Comparison of ENCODE assay signal across 8 cellular contexts in the genomic region with DNA sequence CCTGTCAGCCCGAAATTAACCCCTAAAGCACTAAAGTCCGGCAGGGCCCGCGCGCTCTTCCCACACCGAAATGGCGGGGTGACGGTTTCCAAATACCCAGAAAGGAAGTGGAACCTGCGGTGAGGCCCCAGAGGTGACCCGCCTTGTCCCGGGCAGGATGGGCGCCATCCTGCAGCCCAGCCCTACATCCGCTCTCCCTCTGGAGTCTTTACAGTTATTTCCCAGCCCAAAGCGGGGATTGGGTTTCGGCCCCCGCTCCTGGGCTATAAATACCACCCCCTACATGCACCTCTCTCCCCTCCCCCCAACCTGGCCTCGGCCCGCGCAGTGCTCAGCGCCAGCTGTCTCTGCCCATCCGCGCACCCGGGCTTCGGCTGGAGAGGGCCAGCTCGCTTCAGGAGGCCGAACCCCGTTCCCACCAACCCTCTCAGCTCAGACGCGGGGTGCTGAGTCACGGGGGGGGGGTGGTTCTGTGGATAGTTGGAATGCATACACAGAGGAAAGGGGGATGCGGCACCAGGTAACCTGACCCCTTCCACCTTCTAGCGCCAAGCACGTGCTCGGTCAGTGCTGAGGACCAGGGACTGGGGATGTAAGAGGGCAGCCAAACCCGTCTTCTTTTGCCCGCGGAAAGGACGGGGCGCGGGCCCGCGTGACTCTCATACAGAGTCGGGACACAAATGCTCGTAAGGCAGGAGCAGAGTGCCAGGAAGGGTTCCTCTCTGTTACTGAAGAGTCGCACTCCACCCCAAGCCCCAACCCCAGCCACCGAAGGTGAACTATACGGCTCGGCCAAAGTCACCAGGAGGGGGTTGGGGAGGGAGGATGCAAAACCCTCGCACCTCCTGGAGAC. TPM values are rescaled to one million over a fixed set of nuclear protein-coding genes. Genes with fewer than 3 reads are reported as not detected.
DNase-seq lines count a peak whose midpoint lies in the region; ATAC-seq and TF ChIP-seq lines count a peak whose summit lies in the region.

A gene (plus strand): TSS at position 344 of the 853 bp plus-strand sequence. CDS start 165 bp downstream, at position 509.

- H3K27ac ChIP-seq in endodermal cell (ENCODE audit: low read depth, low read length) (no peak within 1 kb of the TSS), substantia nigra (ENCODE audit: low read depth, low read length, poor library complexity, severe bottlenecking) (peak within 1 kb of the TSS; percentile 66)

- peak; percentile 59 for DNase-seq in DMS 273 treated with DMSO at 0.1 percent for 48 hours (lab: John Stamatoyannopoulos, UW)
- peak; percentile 67 for DNase-seq in MV-4-11 (lab: John Stamatoyannopoulos, UW)
- peak; percentile 39 to 42 for DNase-seq in activated CD4-positive, alpha-beta T cell treated with anti-CD3 and anti-CD28 coated beads, Interleukin-2, amount 50 U/mL, for 4 hours
- DNase-seq in endodermal cell = peak; percentile 88
- DNase-seq in substantia nigra (lab: John Stamatoyannopoulos, UW) = peak in 9 of 49 donors; percentile 15 to 91 (median 40)

- no peaks in the 10 kb centered on the region for H3K36me3 ChIP-seq in endodermal cell (ENCODE audit: control insufficient read depth, insufficient read depth, low read length)

- no peaks in the 10 kb centered on the region for H3K9me3 Mint-ChIP-seq in endodermal cell

- peaks cover 57% of the 10 kb centered on the region for H3K27me3 ChIP-seq in endodermal cell (ENCODE audit: control insufficient read depth, insufficient read depth, low read length, poor library complexity, severe bottlenecking)
- no peaks in the 10 kb centered on the region for H3K27me3 ChIP-seq in mononuclear cell (ENCODE audit: insufficient read depth, low read length)

- H3K9me3 ChIP-seq in endodermal cell (ENCODE audit: control insufficient read depth, low read length) (no peaks in the 10 kb centered on the region), mononuclear cell (ENCODE audit: low read depth, low read length) (no peaks in the 10 kb centered on the region)

- H3K4me3 Mint-ChIP-seq in endodermal cell = peak within 1 kb of the TSS; percentile 51

- H3K27me3 Mint-ChIP-seq in endodermal cell (ENCODE audit: insufficient read depth) = peaks cover 65% of the 10 kb centered on the region

- H3K4me3 ChIP-seq in endodermal cell (ENCODE audit: low read length) (peak within 1 kb of the TSS; percentile 73), mononuclear cell (ENCODE audit: low read length) (peak within 1 kb of the TSS; percentile 96)

- H3K27ac Mint-ChIP-seq in endodermal cell = no peak within 1 kb of the TSS

- no peak for TF ChIP-seq CTCF in endodermal cell (conservative IDR thresholded peaks at IDR 0.05)

- H3K9ac ChIP-seq in endodermal cell (ENCODE audit: extremely low read depth, low read length, poor library complexity, severe bottlenecking) = no peak within 1 kb of the TSS

- WGBS in endodermal cell (ENCODE audit: insufficient coverage in 1 of 2, insufficient read length in 1 of 2), 2 experiments = 3 to 7% methylated on average over 11 to 48 of the region's 49 CpGs

- peaks cover 3% of the 10 kb centered on the region for H3K36me3 Mint-ChIP-seq in endodermal cell (ENCODE audit: low read depth)

- ATAC-seq in GM21515 (IDR thresholded peaks at IDR 0.05; ENCODE audit: unreplicated experiment) (peak; percentile 23), GM18867 (IDR thresholded peaks at IDR 0.05; ENCODE audit: unreplicated experiment) (no peak)

- H3K4me1 Mint-ChIP-seq in endodermal cell = peaks cover 25% of the 10 kb centered on the region

- H3K4me1 ChIP-seq in endodermal cell (ENCODE audit: control insufficient read depth, insufficient read depth, low read length) = peaks cover 17% of the 10 kb centered on the region
- H3K4me1 ChIP-seq in mononuclear cell (ENCODE audit: insufficient read depth, low read length) = peaks cover 54% of the 10 kb centered on the region

RNA-seq across cellular contexts. Expression of the gene that starts here (rescaled TPM):
- total RNA-seq in endodermal cell (not detected), mononuclear cell (not detected)
- polyA plus RNA-seq in endodermal cell (2013, experiment 1 of 2) = not detected
- polyA plus RNA-seq in endodermal cell (2013, experiment 2 of 2) = not detected

Comparison
In these comparisons a context has a peak if more than half of its experiments do, and no peak if none do; other contexts are left out.
1. Peak in DNase-seq and H3K4me3 ChIP-seq in endodermal cell; RNA of the gene not detected or under 1 TPM.